Comparison of ENCODE assay signal across 25 cellular contexts in genomic region chr10:19256331-19256730, GRCh38.
"Had no signal": no experiment of that assay in that cellular context is flagged by ENCODE, and none has a peak within 500 bp of the region (broad histone marks: within the 10 kb centered on the region; RNA-seq: fewer than 3 reads in every experiment).

No MANE protein-coding gene starts in this region.

- H3K9me3 ChIP-seq: ovary, psoas muscle, right lobe of liver, sigmoid colon, thoracic aorta, thyroid gland, tibial nerve, upper lobe of left lung, vagina had no signal

- H3K27ac ChIP-seq: neural progenitor cell, ovary, parathyroid adenoma, psoas muscle, right lobe of liver, sigmoid colon, stomach, thoracic aorta, thyroid gland, tibial nerve, upper lobe of left lung, vagina had no signal

- H3K36me3 ChIP-seq: neural progenitor cell, ovary, right lobe of liver, sigmoid colon, stomach, thoracic aorta, thyroid gland, tibial nerve, upper lobe of left lung, vagina had no signal

- DNase-seq: occipital lobe; ovary; posterior cingulate gyrus; psoas muscle; right cardiac atrium; right lobe of liver; sigmoid colon; small intestine; stimulated activated CD4-positive, alpha-beta T cell treated with anti-CD3 and anti-CD28 coated beads, Interleukin-15, amount 100 ng/mL, for 24 hours; stimulated activated CD4-positive, alpha-beta T cell treated with anti-CD3 and anti-CD28 coated beads, Interleukin-2, amount 100 ng/mL, for 24 hours; stimulated activated CD4-positive, alpha-beta T cell treated with anti-CD3 and anti-CD28 coated beads, Interleukin-2, amount 100 ng/mL, for 48 hours; stimulated activated CD4-positive, alpha-beta T cell treated with anti-CD3 and anti-CD28 coated beads, Interleukin-4, amount 100 ng/mL, for 24 hours; stimulated activated naive B cell treated with anti-CD40 and anti-IgM and Interleukin-4, amounts not matched to agents 10 μg/mL and 1 μg/mL and 100 μg/mL, for 72 hours; stimulated activated naive CD4-positive, alpha-beta T cell treated with Interleukin-2 at 50 U/mL for 16 hours; stomach; thyroid gland; trophoblast cell; upper lobe of left lung had no signal

- H3K27me3 ChIP-seq: neural progenitor cell, ovary, right lobe of liver, sigmoid colon, stomach, thyroid gland, tibial nerve, upper lobe of left lung, vagina had no signal

- H3K4me3 ChIP-seq: neural progenitor cell, ovary, psoas muscle, right lobe of liver, sigmoid colon, stomach, thoracic aorta, thyroid gland, tibial nerve, upper lobe of left lung, vagina had no signal

- H3K4me1 ChIP-seq: parathyroid adenoma, psoas muscle, right lobe of liver, sigmoid colon, stomach, thyroid gland, tibial nerve, upper lobe of left lung, vagina had no signal

- ATAC-seq: natural killer cell treated with Interleukin-12 subunit alpha and Interleukin-12 subunit beta and Interleukin-15 and Interleukin-18, amount 100 ng/mL, for 72 hours; psoas muscle; right cardiac atrium; right lobe of liver; stimulated activated effector memory CD8-positive, alpha-beta T cell treated with anti-CD3 and anti-CD28 coated beads, Interleukin-12 subunit alpha, Interleukin-12 subunit beta, amount 100 ng/mL, for 72 hours; stimulated activated naive B cell treated with anti-CD40 and anti-IgM and Interleukin-4, amounts not matched to agents 10 μg/mL and 1 μg/mL and 100 μg/mL, for 72 hours had no signal
